Comparison of ENCODE assay signal across 2 cellular contexts in genomic region chr10:73910764-73911552, GRCh38.
TF ChIP-seq lines count a peak whose summit lies in the region.

PLAU (plus strand) TSS chr10:73911132; CDS start chr10:73911556, 424 bp downstream.

TF ChIP-seq in HEK293, 187 proteins besides CTCF, POLR2A, EP300 and RAD21 (continued from another document and continues in another):
- TF ChIP-seq ZNF639 (tag by site-specific recombination; IDR thresholded peaks at IDR 0.05) (no peak), ZNF623 (tag by site-specific recombination; IDR thresholded peaks at IDR 0.05) (no peak), MYNN (tag by site-specific recombination; IDR thresholded peaks at IDR 0.05; ENCODE audit: borderline replicate concordance) (no peak), SP2 (tag by site-specific recombination; IDR thresholded peaks at IDR 0.05) (peak; percentile 43), ZNF10 (tag by site-specific recombination; IDR thresholded peaks at IDR 0.05) (no peak), GLIS2 (tag by site-specific recombination; IDR thresholded peaks at IDR 0.05) (peak; percentile 52), ZNF76 (tag by site-specific recombination; IDR thresholded peaks at IDR 0.05; ENCODE audit: borderline replicate concordance, low read depth) (0 out of 2 replicates have a peak, but pooled peaks have one; percentile 16), ZFHX2 (tag by site-specific recombination; conservative IDR thresholded peaks at IDR 0.05) (0 out of 2 replicates have a peak, but pooled peaks have one; percentile 7), ZBTB11 (tag by site-specific recombination; conservative IDR thresholded peaks at IDR 0.05; ENCODE audit: low read depth) (peak; percentile 35; the same call in 1 of the 2 replicates), ZNF174 (tag by site-specific recombination; IDR thresholded peaks at IDR 0.05) (no peak), ZBTB26 (tag by site-specific recombination; optimal IDR thresholded peaks at IDR 0.05) (peak; percentile 50), ZIC2 (tag by site-specific recombination; IDR thresholded peaks at IDR 0.05) (peak; percentile 67), ZNF24 (tag by site-specific recombination; IDR thresholded peaks at IDR 0.05) (no peak), ZNF747 (tag by site-specific recombination; IDR thresholded peaks at IDR 0.05) (no peak), ZNF394 (tag by site-specific recombination; IDR thresholded peaks at IDR 0.05; ENCODE audit: borderline replicate concordance) (no peak), ZBTB20 (tag by site-specific recombination; IDR thresholded peaks at IDR 0.05) (peak; percentile 59; the same call in 1 of the 2 replicates), ZNF114 (tag by site-specific recombination; IDR thresholded peaks at IDR 0.05) (no peak), ZNF398 (tag by site-specific recombination; IDR thresholded peaks at IDR 0.05) (peak; percentile 54; the same call in 1 of the 2 replicates), ZNF600 (tag by site-specific recombination; IDR thresholded peaks at IDR 0.05) (peak; percentile 11), OVOL3 (tag by site-specific recombination; IDR thresholded peaks at IDR 0.05) (no peak), ZNF830 (tag by site-specific recombination; IDR thresholded peaks at IDR 0.05; ENCODE audit: low read depth) (no peak), HOXC10 (CRISPR knock-in tag; IDR thresholded peaks at IDR 0.05) (no peak), BCL11A (tag by site-specific recombination; IDR thresholded peaks at IDR 0.05; ENCODE audit: low read depth) (no peak), KLF1 (tag by site-specific recombination; IDR thresholded peaks at IDR 0.05) (peak; percentile 46; the same call in 1 of the 2 replicates), ZNF16 (tag by site-specific recombination; IDR thresholded peaks at IDR 0.05; ENCODE audit: low read depth) (no peak), ZNF677 (tag by site-specific recombination; IDR thresholded peaks at IDR 0.05) (0 out of 2 replicates have a peak, but pooled peaks have one; percentile 33), ZNF561 (tag by site-specific recombination; IDR thresholded peaks at IDR 0.05; ENCODE audit: borderline replicate concordance) (peak; percentile 53; the same call in 1 of the 2 replicates), ZNF211 (tag by site-specific recombination; IDR thresholded peaks at IDR 0.05; ENCODE audit: low read depth) (no peak)

TF ChIP-seq in K562, 482 proteins besides CTCF, POLR2A, EP300 and RAD21 (continued from another document and continues in another):
- TF ChIP-seq ATF6 (CRISPR knock-in tag; IDR thresholded peaks at IDR 0.05), result 0 out of 2 replicates have a peak, but pooled peaks have one; percentile 52
- peak; percentile 44; the same call in 1 of the 2 replicates for TF ChIP-seq PHB (CRISPR knock-in tag; IDR thresholded peaks at IDR 0.05)
- no peak for TF ChIP-seq GATA2 (CRISPR knock-in tag; IDR thresholded peaks at IDR 0.05)
- 0 out of 2 replicates have a peak, but pooled peaks have one; percentile 76 for TF ChIP-seq ZNF609 (CRISPR knock-in tag; IDR thresholded peaks at IDR 0.05; ENCODE audit: borderline replicate concordance)
- TF ChIP-seq ERF (CRISPR knock-in tag; IDR thresholded peaks at IDR 0.05), result peak; percentile 69; the same call in 1 of the 2 replicates
- 0 out of 2 replicates have a peak, but pooled peaks have one; percentile 46 for TF ChIP-seq HDAC6 (IDR thresholded peaks at IDR 0.05; ENCODE audit: low read depth, low read length)
- peak; percentile 43; the same call in 1 of the 2 replicates for TF ChIP-seq SIN3B (IDR thresholded peaks at IDR 0.05; ENCODE audit: low read depth)
- no peak for TF ChIP-seq EWSR1 (IDR thresholded peaks at IDR 0.05; ENCODE audit: borderline replicate concordance, low read depth, partially characterized antibody)
- 0 out of 2 replicates have a peak, but pooled peaks have one; percentile 15 for TF ChIP-seq ARID4B (CRISPR knock-in tag; IDR thresholded peaks at IDR 0.05)
- TF ChIP-seq TAF7 (tag; IDR thresholded peaks at IDR 0.05), result no peak
- TF ChIP-seq ZC3H4 (CRISPR knock-in tag; IDR thresholded peaks at IDR 0.05; ENCODE audit: borderline replicate concordance), result no peak
- TF ChIP-seq MITF (IDR thresholded peaks at IDR 0.05), result 0 out of 2 replicates have a peak, but pooled peaks have one; percentile 8
- TF ChIP-seq ZNF143 (CRISPR knock-in tag; IDR thresholded peaks at IDR 0.05), result no peak; the same call in 1 of the 2 replicates
- TF ChIP-seq ARID3B (CRISPR knock-in tag; IDR thresholded peaks at IDR 0.05; ENCODE audit: borderline replicate concordance), result no peak
- no peak for TF ChIP-seq TOE1 (IDR thresholded peaks at IDR 0.05; ENCODE audit: borderline replicate concordance)
- no peak for TF ChIP-seq TOE1 (CRISPR knock-in tag; IDR thresholded peaks at IDR 0.05; ENCODE audit: borderline replicate concordance, low read depth)
- no peak for TF ChIP-seq ARID3A (IDR thresholded peaks at IDR 0.05; ENCODE audit: borderline replicate concordance, low read depth, low read length)
- peak; percentile 4 for TF ChIP-seq CHD1 (IDR thresholded peaks at IDR 0.05; ENCODE audit: low read length)
- 0 out of 2 replicates have a peak, but pooled peaks have one; percentile 15 for TF ChIP-seq MBD2 (IDR thresholded peaks at IDR 0.05; ENCODE audit: borderline replicate concordance, low read depth)
- no peak for TF ChIP-seq U2AF1 (optimal IDR thresholded peaks at IDR 0.05; ENCODE audit: low read depth, low read length)
- TF ChIP-seq NFXL1 (CRISPR knock-in tag; IDR thresholded peaks at IDR 0.05), result no peak
- TF ChIP-seq ZNF75A (CRISPR knock-in tag; IDR thresholded peaks at IDR 0.05), result no peak
- TF ChIP-seq ZNF589 (CRISPR knock-in tag; IDR thresholded peaks at IDR 0.05; ENCODE audit: low read depth), result 0 out of 2 replicates have a peak, but pooled peaks have one; percentile 16
- no peak for TF ChIP-seq ZNF280B (CRISPR knock-in tag; IDR thresholded peaks at IDR 0.05)
- TF ChIP-seq ZBTB7A (IDR thresholded peaks at IDR 0.05; ENCODE audit: borderline replicate concordance, control insufficient read depth, low read depth, low read length), result peak; percentile 62; the same call in 1 of the 2 replicates
